21 cellular contexts compared by ENCODE assay signal in genomic region chr11:108915666-108916065, GRCh38.
DNase-seq lines count a peak whose midpoint lies in the region; ATAC-seq and TF ChIP-seq lines count a peak whose summit lies in the region.
"Had no signal": no experiment of that assay in that cellular context is flagged by ENCODE, and none has a peak within 500 bp of the region (broad histone marks: within the 10 kb centered on the region; RNA-seq: fewer than 3 reads in every experiment).

No MANE protein-coding gene starts in this region.

- no peak overlapping the region for H3K4me3 Mint-ChIP-seq in H9
- H3K4me3 Mint-ChIP-seq: CD4-positive, alpha-beta T cell had no signal

- H3K27ac ChIP-seq in ACC112 (ENCODE audit: low read depth, low read length) (peak overlapping the region; percentile 75), IMR-90 (ENCODE audit: insufficient read depth, low read length) (no peak overlapping the region), H9 (ENCODE audit: insufficient read length, low read depth, low read length) (no peak overlapping the region), ascending aorta (no peak overlapping the region)
- H3K27ac ChIP-seq: BLaER1 had no signal

- H3K36me3 ChIP-seq in ACC112 (ENCODE audit: insufficient read depth, low read length) (no peaks in the 10 kb centered on the region; the same call in 1 of the 2 replicates), IMR-90 (ENCODE audit: control insufficient read depth, insufficient read depth, low read length) (no peaks in the 10 kb centered on the region), ascending aorta (peaks cover 0 to 6% of the 10 kb centered on the region in 2 donors)
- H3K36me3 ChIP-seq: MG63 had no signal

- no TSS peak for BruUV-seq in IMR-90 (replicated peaks; lab: Mats Ljungman, UMichigan)

- H2BK5ac ChIP-seq in IMR-90 (ENCODE audit: low read depth, low read length, poor library complexity, severe bottlenecking): peak overlapping the region; percentile 76
- H2BK5ac ChIP-seq in H9 (ENCODE audit: insufficient read length, low read length): no peak overlapping the region

- H4K20me1 ChIP-seq in IMR-90 (ENCODE audit: insufficient read depth, low read length) (no peaks in the 10 kb centered on the region), H9 (ENCODE audit: control insufficient read depth, insufficient read depth, insufficient read length) (no peaks in the 10 kb centered on the region)
- H4K20me1 ChIP-seq: BLaER1 had no signal

- H2BK15ac ChIP-seq in IMR-90 (ENCODE audit: low read depth, low read length) (no peak overlapping the region), H9 (ENCODE audit: low read depth, low read length) (no peak overlapping the region)

- no peak for TF ChIP-seq RAD21 in IMR-90 (IDR thresholded peaks at IDR 0.05; ENCODE audit: low read length)

- H2BK20ac ChIP-seq in IMR-90 (ENCODE audit: low read depth, low read length): 0 out of 2 replicates have a peak overlapping the region, but pooled peaks have one; percentile 1
- H2BK20ac ChIP-seq in H9 (ENCODE audit: low read depth, low read length, poor library complexity, severe bottlenecking): no peak overlapping the region

- H3K4ac ChIP-seq in IMR-90 (ENCODE audit: low read depth, low read length): no peak overlapping the region
- H3K4ac ChIP-seq in H9 (ENCODE audit: low read depth, low read length): no peak overlapping the region

- H3K4me1 ChIP-seq in ACC112 (ENCODE audit: control insufficient read depth, insufficient read depth, low read length, unreplicated experiment) (peaks cover 42% of the 10 kb centered on the region), IMR-90 (ENCODE audit: control insufficient read depth, insufficient read depth, low read length) (peaks cover 16% of the 10 kb centered on the region), H9 (ENCODE audit: insufficient read depth, low read length) (peaks cover 4% of the 10 kb centered on the region; the same call in 1 of the 2 replicates), ascending aorta (no peaks in the 10 kb centered on the region)
- H3K4me1 ChIP-seq: BLaER1 had no signal

- H2AK5ac ChIP-seq in IMR-90 (ENCODE audit: low read depth, low read length): no peak overlapping the region
- H2AK5ac ChIP-seq in H9 (ENCODE audit: insufficient read length, low read length): no peak overlapping the region

- H3K18ac ChIP-seq in IMR-90 (ENCODE audit: low read depth, low read length) (no peak overlapping the region), H9 (ENCODE audit: insufficient read length, low read depth, low read length) (no peak overlapping the region)

- no peak overlapping the region for H4K91ac ChIP-seq in IMR-90 (ENCODE audit: insufficient read depth, low read depth, low read length)
- H4K91ac ChIP-seq in H9 (ENCODE audit: insufficient read length, low read depth, low read length): no peak overlapping the region

- WGBS in IMR-90 (ENCODE audit: extremely low coverage in 2 of 2, insufficient read length in 1 of 2), 2 experiments: no CpG with 5 or more reads among the region's 2 CpGs
- no CpG with 5 or more reads among the region's 2 CpGs for WGBS in H9 (ENCODE audit: extremely low coverage, insufficient read length, low lambda C conversion rate)

- H4K8ac ChIP-seq in IMR-90 (ENCODE audit: low read depth in 2 of 2, low read length in 2 of 2): no peak overlapping the region; a peak in 1 of 4 replicates
- H4K8ac ChIP-seq in H9 (replicated peaks; ENCODE audit: insufficient read length, low read depth, low read length): no peak overlapping the region

- H2AK9ac ChIP-seq in IMR-90 (replicated peaks; ENCODE audit: low read depth, low read length, poor library complexity): no peak overlapping the region

- no peaks in the 10 kb centered on the region for H3K9me3 Mint-ChIP-seq in H9
- H3K9me3 Mint-ChIP-seq: CD4-positive, alpha-beta T cell had no signal

- no peak overlapping the region for H3K4me2 ChIP-seq in IMR-90 (ENCODE audit: low read depth, low read length)
- no peak overlapping the region for H3K4me2 ChIP-seq in H9 (ENCODE audit: insufficient read depth, insufficient read length, low read length)
- H3K4me2 ChIP-seq: BLaER1 had no signal

- H2BK120ac ChIP-seq in IMR-90 (ENCODE audit: low read depth, low read length) (no peak overlapping the region), H9 (ENCODE audit: low read depth, low read length, poor library complexity, severe bottlenecking) (no peak overlapping the region)

- peaks cover 6 to 18% of the 10 kb centered on the region in 2 experiments; a peak in 3 of 4 replicates for H3K79me1 ChIP-seq in IMR-90 (ENCODE audit: low read depth in 1 of 2, low read length in 2 of 2)
- H3K79me1 ChIP-seq in H9 (ENCODE audit: insufficient read depth, low read depth, low read length, poor library complexity, severe bottlenecking): no peaks in the 10 kb centered on the region

- no peak overlapping the region for H3K27ac Mint-ChIP-seq in H9
- H3K27ac Mint-ChIP-seq: CD4-positive, alpha-beta T cell had no signal

- H3K36me3 Mint-ChIP-seq in H9 (ENCODE audit: insufficient read depth in 1 of 3, low read depth in 3 of 3): peaks cover 0 to 3% (median 0%) of the 10 kb centered on the region in 3 experiments; a peak in 2 of 7 replicates

- TF ChIP-seq CTCF in IMR-90 (conservative IDR thresholded peaks at IDR 0.05; ENCODE audit: low read depth, low read length) (no peak), cardiac fibroblast (IDR thresholded peaks at IDR 0.05; ENCODE audit: low read depth, low read length) (no peak), H9 (conservative IDR thresholded peaks at IDR 0.05) (no peak), ascending aorta (IDR thresholded peaks at IDR 0.05) (no peak)

- DNase-seq in IMR-90: peak; percentile 21
- DNase-seq in cardiac fibroblast (ENCODE audit: low read depth in 2 of 2): peak; percentile 29 to 40
- DNase-seq in fibroblast of the conjunctiva (ENCODE audit: low read depth): peak; percentile 20
- no peak for DNase-seq in D341Med (ENCODE audit: low spot score)
- DNase-seq in SK-N-DZ (ENCODE audit: low spot score): no peak
- no peak for DNase-seq in H9
- DNase-seq in ascending aorta (ENCODE audit: low spot score in 2 of 2): no peak
- DNase-seq: Caco-2; CD4-positive, alpha-beta T cell; MG63; NCI-H1092 treated with DMSO at 0.1 percent for 48 hours; NCI-H1436 treated with DMSO at 0.1 percent for 48 hours; NCI-H2029; NCI-H2227 treated with DMSO at 0.1 percent for 48 hours; NCI-H510A treated with DMSO at 0.1 percent for 48 hours; NCI-H748 treated with DMSO at 0.1 percent for 48 hours; NK-92 treated with Interleukin-12 subunit alpha and Interleukin-12 subunit beta, amount 100 ng/mL, for 24 hours; SIG-M5 had no signal

- in situ Hi-C loops in IMR-90 (cut with MboI; ENCODE audit: low sequenced_read_pairs): no loop called here

- H3K23ac ChIP-seq in IMR-90 (ENCODE audit: low read depth, low read length) (no peak overlapping the region), H9 (ENCODE audit: insufficient read length, low read depth, low read length) (no peak overlapping the region)

- H3K27me3 ChIP-seq in ACC112 (ENCODE audit: insufficient read depth, low read length): no peaks in the 10 kb centered on the region
- H3K27me3 ChIP-seq in IMR-90 (ENCODE audit: control insufficient read depth, insufficient read depth, low read length): no peaks in the 10 kb centered on the region
- no peaks in the 10 kb centered on the region for H3K27me3 ChIP-seq in H9 (ENCODE audit: insufficient read depth, low read length)
- H3K27me3 ChIP-seq in ascending aorta: no peaks in the 10 kb centered on the region
- H3K27me3 ChIP-seq: BLaER1, MG63 had no signal

- H3K14ac ChIP-seq in IMR-90 (replicated peaks; ENCODE audit: low read depth, low read length) (no peak overlapping the region), H9 (ENCODE audit: insufficient read depth, low read length) (no peak overlapping the region)

- no peaks in the 10 kb centered on the region for H3K27me3 Mint-ChIP-seq in H9 (ENCODE audit: low read depth)
- H3K27me3 Mint-ChIP-seq: CD4-positive, alpha-beta T cell had no signal

- H3K56ac ChIP-seq in IMR-90 (ENCODE audit: extremely low read depth, insufficient read depth, low read length) (no peak overlapping the region), H9 (ENCODE audit: insufficient read length, low read depth, low read length) (no peak overlapping the region)

- no peaks in the 10 kb centered on the region for H3K79me2 ChIP-seq in ACC112 (ENCODE audit: control insufficient read depth, insufficient read depth, low read length, unreplicated experiment)
- no peaks in the 10 kb centered on the region for H3K79me2 ChIP-seq in H9 (ENCODE audit: insufficient read depth, low read length)

- H2AFZ ChIP-seq in ACC112 (ENCODE audit: low read length, unreplicated experiment) (no peak overlapping the region), IMR-90 (replicated peaks; ENCODE audit: low read length, poor library complexity) (no peak overlapping the region), H9 (ENCODE audit: low read length) (no peak overlapping the region)

- no peak overlapping the region for H3T11ph ChIP-seq in H9 (ENCODE audit: low read length)

- H4K5ac ChIP-seq in IMR-90 (ENCODE audit: low read depth, low read length) (no peak overlapping the region), H9 (ENCODE audit: insufficient read length, low read depth, low read length) (no peak overlapping the region)

- POLR2A ChIA-PET in IMR-90 (lab: Charles Lee; ENCODE audit: unreplicated experiment): no interaction called here

- H3K9ac ChIP-seq in IMR-90 (ENCODE audit: low read depth, low read length): no peak overlapping the region; the same call in 1 of the 2 replicates
- no peak overlapping the region for H3K9ac ChIP-seq in H9 (ENCODE audit: extremely low read depth, insufficient read length, low read length)
- H3K9ac ChIP-seq: BLaER1 had no signal

- no peak overlapping the region for H2BK12ac ChIP-seq in H9 (ENCODE audit: insufficient read length, low read depth, low read length)

- TF ChIP-seq POLR2A in IMR-90 (IDR thresholded peaks at IDR 0.05; ENCODE audit: low read depth, low read length): no peak

- H3K9me1 ChIP-seq in IMR-90 (ENCODE audit: insufficient read depth, low read length): peaks cover 5% of the 10 kb centered on the region; the same call in 1 of the 2 replicates

- no peak for ATAC-seq in IMR-90 (ENCODE audit: low read depth)
- ATAC-seq: K562 had no signal

- dilution Hi-C loops in IMR-90 (cut with HindIII; ENCODE audit: low sequenced_read_pairs, unreplicated experiment): no loop called here

- peak overlapping the region; percentile 25; the same call in 1 of the 2 replicates for H3K4me3 ChIP-seq in ACC112 (ENCODE audit: low read depth, low read length)
- no peak overlapping the region for H3K4me3 ChIP-seq in IMR-90 (ENCODE audit: insufficient read depth, low read depth, low read length)
- H3K4me3 ChIP-seq in cardiac fibroblast (replicated peaks in 1 of 2; ENCODE audit: low read depth in 2 of 2, low read length in 2 of 2): no peak overlapping the region
- H3K4me3 ChIP-seq in ascending aorta: no peak overlapping the region
- H3K4me3 ChIP-seq: BLaER1, K562, MG63 had no signal

- CTCF ChIA-PET in IMR-90 (lab: Yijun Ruan, JAX): no interaction called here

- H3K4me1 Mint-ChIP-seq in H9: peaks cover 9% of the 10 kb centered on the region in 2 experiments

- H3K9me3 ChIP-seq in IMR-90 (ENCODE audit: control insufficient read depth, insufficient read depth, low read length): no peaks in the 10 kb centered on the region
- H3K9me3 ChIP-seq in H9 (ENCODE audit: control insufficient read depth, low read depth, low read length): no peaks in the 10 kb centered on the region
- no peaks in the 10 kb centered on the region for H3K9me3 ChIP-seq in ascending aorta
- H3K9me3 ChIP-seq: BLaER1, Caco-2, MG63 had no signal

- H3K23me2 ChIP-seq in H9 (ENCODE audit: insufficient read length, low read depth, low read length, poor library complexity, severe bottlenecking): no peaks in the 10 kb centered on the region

- intact Hi-C loops in IMR-90 (cut with micrococcal nuclease) (no loop called here), ascending aorta (cut with DNase I) (no loop called here)

Comparison
In these comparisons a context has a peak if more than half of its experiments do, and no peak if none do; other contexts are left out.
1. DNase-seq: peak in IMR-90 (single experiment), cardiac fibroblast (2 of 2) and fibroblast of the conjunctiva (single experiment); none in D341Med (single experiment), SK-N-DZ (single experiment), H9 (single experiment) and ascending aorta (0 of 2).